In genomic region chr16:22260490-22260889, GRCh38 we compare ENCODE assay signal across 20 cellular contexts. TPM values are rescaled to one million over a fixed set of nuclear protein-coding genes. Genes with fewer than 3 reads are reported as not detected.
DNase-seq lines count a peak whose midpoint lies in the region; ATAC-seq and TF ChIP-seq lines count a peak whose summit lies in the region.
"Had no signal": no experiment of that assay in that cellular context is flagged by ENCODE, and none has a peak within 500 bp of the region (broad histone marks: within the 10 kb centered on the region; RNA-seq: fewer than 3 reads in every experiment).

No MANE protein-coding gene starts in this region.

- CTCF ChIA-PET in CD8-positive, alpha-beta T cell (lab: Charles Lee): interaction anchor here (1.6 kb wide), 1 partner anchor 40 kb away, joined by 6 read pairs; no protein-coding TSS in a partner anchor

- peaks cover 26% of the 10 kb centered on the region for H3K36me3 ChIP-seq in CD8-positive, alpha-beta T cell (ENCODE audit: insufficient read depth, low read length)

- TF ChIP-seq CTCF in CD8-positive, alpha-beta T cell (IDR thresholded peaks at IDR 0.05): no peak

- H3K27ac ChIP-seq in CD8-positive, alpha-beta T cell (ENCODE audit: low read depth, low read length): no peak overlapping the region
- H3K27ac ChIP-seq: 22Rv1, BLaER1, C4-2B had no signal

- DNase-seq in activated CD4-positive, alpha-beta T cell treated with anti-CD3 and anti-CD28 coated beads, Interleukin-2, amount 10 ng/mL, durations not matched to agents 24 days and 14 days: no peak
- no peak for DNase-seq in activated CD4-positive, alpha-beta T cell treated with anti-CD3 and anti-CD28 coated beads for 48 hours
- DNase-seq in CD8-positive, alpha-beta T cell: no peak
- DNase-seq in stimulated activated effector memory CD8-positive, alpha-beta T cell treated with anti-CD3 and anti-CD28 coated beads, Interleukin-12 subunit alpha, Interleukin-12 subunit beta, amount 100 ng/mL, for 72 hours (ENCODE audit: low spot score in 2 of 2): no peak
- DNase-seq in T-helper 1 cell: no peak
- DNase-seq: Calu3; CD4-positive, CD25-positive, alpha-beta regulatory T cell; COR-L47; DMS53; DMS79 treated with DMSO at 0.1 percent for 48 hours; GF-D8; H9 had no signal

- peaks cover 13% of the 10 kb centered on the region for H3K4me1 ChIP-seq in CD8-positive, alpha-beta T cell (ENCODE audit: insufficient read depth, low read length)
- H3K4me1 ChIP-seq: BLaER1 had no signal

- no peaks in the 10 kb centered on the region for H3K27me3 Mint-ChIP-seq in activated CD4-positive, alpha-beta T cell treated with anti-CD3 and anti-CD28 coated beads, Interleukin-2, amount 10 ng/mL, durations not matched to agents 24 days and 14 days
- H3K27me3 Mint-ChIP-seq in CD8-positive, alpha-beta T cell (ENCODE audit: low read depth): no peaks in the 10 kb centered on the region
- H3K27me3 Mint-ChIP-seq in activated T-helper 17 cell treated with anti-CD3 and anti-CD28 coated beads, Interleukin-2, amount 50 U/mL, for 72 hours: no peaks in the 10 kb centered on the region
- H3K27me3 Mint-ChIP-seq: B cell; CD4-positive, CD25-positive, alpha-beta regulatory T cell had no signal

- H3K9me3 Mint-ChIP-seq in activated CD4-positive, alpha-beta T cell treated with anti-CD3 and anti-CD28 coated beads, Interleukin-2, amount 10 ng/mL, durations not matched to agents 24 days and 14 days: no peaks in the 10 kb centered on the region
- H3K9me3 Mint-ChIP-seq in CD8-positive, alpha-beta T cell: no peaks in the 10 kb centered on the region
- H3K9me3 Mint-ChIP-seq in activated T-helper 17 cell treated with anti-CD3 and anti-CD28 coated beads, Interleukin-2, amount 50 U/mL, for 72 hours: no peaks in the 10 kb centered on the region
- no peaks in the 10 kb centered on the region for H3K9me3 Mint-ChIP-seq in stimulated activated effector memory CD8-positive, alpha-beta T cell treated with anti-CD3 and anti-CD28 coated beads, Interleukin-12 subunit alpha, Interleukin-12 subunit beta, amount 100 ng/mL, for 72 hours
- H3K9me3 Mint-ChIP-seq: CD4-positive, CD25-positive, alpha-beta regulatory T cell; H9 had no signal

- no peak overlapping the region for H3K4me3 Mint-ChIP-seq in activated CD4-positive, alpha-beta T cell treated with anti-CD3 and anti-CD28 coated beads, Interleukin-2, amount 10 ng/mL, durations not matched to agents 24 days and 14 days
- H3K4me3 Mint-ChIP-seq in CD8-positive, alpha-beta T cell: no peak overlapping the region
- no peak overlapping the region for H3K4me3 Mint-ChIP-seq in activated T-helper 17 cell treated with anti-CD3 and anti-CD28 coated beads, Interleukin-2, amount 50 U/mL, for 72 hours
- no peak overlapping the region for H3K4me3 Mint-ChIP-seq in stimulated activated effector memory CD8-positive, alpha-beta T cell treated with anti-CD3 and anti-CD28 coated beads, Interleukin-12 subunit alpha, Interleukin-12 subunit beta, amount 100 ng/mL, for 72 hours
- H3K4me3 Mint-ChIP-seq: B cell; CD4-positive, CD25-positive, alpha-beta regulatory T cell; GM23338; H9 had no signal

- POLR2A ChIA-PET in CD8-positive, alpha-beta T cell (lab: Charles Lee): interaction anchor here (0.5 kb wide), 1 partner anchor 369 kb away, joined by 3 read pairs; no protein-coding TSS in a partner anchor

- intact Hi-C loops in activated CD4-positive, alpha-beta T cell treated with anti-CD3 and anti-CD28 coated beads, Interleukin-2, amount 10 ng/mL, durations not matched to agents 24 days and 14 days (cut with micrococcal nuclease): loop anchor here (5.0 kb wide), 1 partner anchor 53 kb away; the partner anchor contains the start of gene EEF2K
- intact Hi-C loops in CD8-positive, alpha-beta T cell (cut with DNase I, micrococcal nuclease): no loop called here

- no peaks in the 10 kb centered on the region for H3K9me3 ChIP-seq in CD8-positive, alpha-beta T cell (ENCODE audit: low read length)

- no peak overlapping the region for H3K4me3 ChIP-seq in CD8-positive, alpha-beta T cell (ENCODE audit: low read depth, low read length)
- H3K4me3 ChIP-seq: BLaER1, GM23338 had no signal

- ATAC-seq in CD8-positive, alpha-beta T cell: no peak
- ATAC-seq in activated T-helper 17 cell treated with anti-CD3 and anti-CD28 coated beads, Interleukin-2, amount 50 U/mL, for 72 hours (replicated peaks): no peak
- no peak for ATAC-seq in stimulated activated effector memory CD8-positive, alpha-beta T cell treated with anti-CD3 and anti-CD28 coated beads, Interleukin-12 subunit alpha, Interleukin-12 subunit beta, amount 100 ng/mL, for 72 hours
- no peak for ATAC-seq in GM18867 (IDR thresholded peaks at IDR 0.05; ENCODE audit: unreplicated experiment)
- ATAC-seq: GM23338, HCT116 had no signal

- H3K27ac Mint-ChIP-seq in activated CD4-positive, alpha-beta T cell treated with anti-CD3 and anti-CD28 coated beads, Interleukin-2, amount 10 ng/mL, durations not matched to agents 24 days and 14 days: peak overlapping the region; percentile 29
- peak overlapping the region; percentile 72 for H3K27ac Mint-ChIP-seq in CD8-positive, alpha-beta T cell
- H3K27ac Mint-ChIP-seq in activated T-helper 17 cell treated with anti-CD3 and anti-CD28 coated beads, Interleukin-2, amount 50 U/mL, for 72 hours: peak overlapping the region; percentile 62
- H3K27ac Mint-ChIP-seq in stimulated activated effector memory CD8-positive, alpha-beta T cell treated with anti-CD3 and anti-CD28 coated beads, Interleukin-12 subunit alpha, Interleukin-12 subunit beta, amount 100 ng/mL, for 72 hours: peak overlapping the region; percentile 6
- H3K27ac Mint-ChIP-seq: B cell, GM23338, H9 had no signal

- no peaks in the 10 kb centered on the region for H3K27me3 ChIP-seq in CD8-positive, alpha-beta T cell (ENCODE audit: insufficient read depth, low read length)
- H3K27me3 ChIP-seq: BLaER1 had no signal

- peaks cover 22% of the 10 kb centered on the region for H3K4me1 Mint-ChIP-seq in activated CD4-positive, alpha-beta T cell treated with anti-CD3 and anti-CD28 coated beads, Interleukin-2, amount 10 ng/mL, durations not matched to agents 24 days and 14 days
- peaks cover 28% of the 10 kb centered on the region for H3K4me1 Mint-ChIP-seq in CD8-positive, alpha-beta T cell (ENCODE audit: low read depth)
- H3K4me1 Mint-ChIP-seq in activated T-helper 17 cell treated with anti-CD3 and anti-CD28 coated beads, Interleukin-2, amount 50 U/mL, for 72 hours: peaks cover 9% of the 10 kb centered on the region
- peaks cover 8% of the 10 kb centered on the region for H3K4me1 Mint-ChIP-seq in stimulated activated effector memory CD8-positive, alpha-beta T cell treated with anti-CD3 and anti-CD28 coated beads, Interleukin-12 subunit alpha, Interleukin-12 subunit beta, amount 100 ng/mL, for 72 hours
- H3K4me1 Mint-ChIP-seq: B cell, GM23338, H9 had no signal

- peaks cover 56% of the 10 kb centered on the region for H3K36me3 Mint-ChIP-seq in activated CD4-positive, alpha-beta T cell treated with anti-CD3 and anti-CD28 coated beads, Interleukin-2, amount 10 ng/mL, durations not matched to agents 24 days and 14 days (ENCODE audit: low read depth)
- peaks cover 60% of the 10 kb centered on the region for H3K36me3 Mint-ChIP-seq in CD8-positive, alpha-beta T cell
- H3K36me3 Mint-ChIP-seq in activated T-helper 17 cell treated with anti-CD3 and anti-CD28 coated beads, Interleukin-2, amount 50 U/mL, for 72 hours (ENCODE audit: low read depth): peaks cover 50% of the 10 kb centered on the region
- peaks cover 67% of the 10 kb centered on the region for H3K36me3 Mint-ChIP-seq in stimulated activated effector memory CD8-positive, alpha-beta T cell treated with anti-CD3 and anti-CD28 coated beads, Interleukin-12 subunit alpha, Interleukin-12 subunit beta, amount 100 ng/mL, for 72 hours

RNA-seq across cellular contexts. Expression of gene POLR3E, which starts 36.7 kb away (rescaled TPM):
- total RNA-seq in activated CD4-positive, alpha-beta T cell treated with anti-CD3 and anti-CD28 coated beads, Interleukin-2, amount 10 ng/mL, durations not matched to agents 24 days and 14 days: 102 and 111 TPM in 2 replicates
- total RNA-seq in CD8-positive, alpha-beta T cell: 100 to 1,000 TPM; 300 to 307 TPM
- total RNA-seq in activated T-helper 17 cell treated with anti-CD3 and anti-CD28 coated beads, Interleukin-2, amount 50 U/mL, for 72 hours: 10 to 100 TPM; 48.9 to 76.2 TPM

RNA-seq across cellular contexts. Expression of gene EEF2K, which starts 54.4 kb away (rescaled TPM):
- total RNA-seq in activated CD4-positive, alpha-beta T cell treated with anti-CD3 and anti-CD28 coated beads, Interleukin-2, amount 10 ng/mL, durations not matched to agents 24 days and 14 days: 30.5 and 33.9 TPM in 2 replicates
- 10 to 100 TPM; 14.4 to 14.6 TPM for total RNA-seq in CD8-positive, alpha-beta T cell
- total RNA-seq in activated T-helper 17 cell treated with anti-CD3 and anti-CD28 coated beads, Interleukin-2, amount 50 U/mL, for 72 hours: 10 to 100 TPM; 22.5 to 29.0 TPM

Comparison
In these comparisons a context has a peak if more than half of its experiments do, and no peak if none do; other contexts are left out.
1. H3K27ac Mint-ChIP-seq: peak in every context shown above with its lines; median percentile 72 in CD8-positive, alpha-beta T cell; 62 in activated T-helper 17 cell treated with anti-CD3 and anti-CD28 coated beads, Interleukin-2, amount 50 U/mL, for 72 hours; 29 in activated CD4-positive, alpha-beta T cell treated with anti-CD3 and anti-CD28 coated beads, Interleukin-2, amount 10 ng/mL, durations not matched to agents 24 days and 14 days; 6 in stimulated activated effector memory CD8-positive, alpha-beta T cell treated with anti-CD3 and anti-CD28 coated beads, Interleukin-12 subunit alpha, Interleukin-12 subunit beta, amount 100 ng/mL, for 72 hours.